18 cellular contexts compared by ENCODE assay signal in genomic region chr16:9152649-9153501, GRCh38.
A peak's percentile ranks its signal among the peaks of the same experiment; 100 is the strongest.
DNase-seq lines count a peak whose midpoint lies in the region; ATAC-seq, FAIRE-seq and TF ChIP-seq lines count a peak whose summit lies in the region.
"Had no signal": no experiment of that assay in that cellular context is flagged by ENCODE, and none has a peak within 500 bp of the region (broad histone marks: within the 10 kb centered on the region; RNA-seq: fewer than 3 reads in every experiment).

No MANE protein-coding gene starts in this region.

- no peak overlapping the region for H3K4me3 Mint-ChIP-seq in GM23338
- H3K4me3 Mint-ChIP-seq: CD4-positive, alpha-beta T cell had no signal

- POLR2A ChIA-PET in K562 (lab: Yijun Ruan, JAX), result interaction anchor here (1.0 kb wide), 1 partner anchor 30 kb away, joined by 4 read pairs; no protein-coding TSS in a partner anchor

- ATAC-seq in GM23338 (no peak), K562 (peak; percentile 50; the same call in 2 of the 3 replicates)
- ATAC-seq: HCT116 had no signal

- H3K9me1 ChIP-seq in K562 (ENCODE audit: control insufficient read depth, insufficient read depth, low read length), result no peaks in the 10 kb centered on the region

- H3K9ac ChIP-seq in K562 (ENCODE audit: insufficient read depth in 1 of 2, low read depth in 2 of 2, low read length in 2 of 2), result no peak overlapping the region

- no TSS peak for BruUV-seq in K562 (replicated peaks; lab: Mats Ljungman, UMichigan)

- no peak for TF ChIP-seq POLR2A in K562 (conservative IDR thresholded peaks at IDR 0.05)

- peaks cover 13% of the 10 kb centered on the region for H3K27me3 Mint-ChIP-seq in GM23338 (ENCODE audit: insufficient read depth, low read depth, poor library complexity)

- no peak for DNase-seq in GM23338 (ENCODE audit: low spot score)
- no peak for DNase-seq in HTR-8/SVneo (ENCODE audit: insufficient read length, low spot score)
- DNase-seq in K562 (ENCODE audit: extremely low read depth in 1 of 4, low spot score in 3 of 4), result no peak
- peak; percentile 31 for DNase-seq in occipital lobe (lab: John Stamatoyannopoulos, UW)
- no peak for DNase-seq in UCSD-AML1 (lab: John Stamatoyannopoulos, UW; ENCODE audit: unreplicated experiment)
- DNase-seq in NOMO-1 treated with DMSO at 0.1 percent for 48 hours (lab: John Stamatoyannopoulos, UW; ENCODE audit: unreplicated experiment), result no peak
- no peak for DNase-seq in NCI-H1048 (lab: John Stamatoyannopoulos, UW)
- DNase-seq in activated CD4-positive, alpha-beta T cell treated with anti-CD3 and anti-CD28 coated beads for 1 hour, result no peak
- DNase-seq: AML-193; CD4-positive, alpha-beta T cell; DMS79 treated with DMSO at 0.1 percent for 48 hours; GF-D8; Kasumi-1; KG1 had no signal

- H3K9me3 Mint-ChIP-seq in GM23338, result peaks cover 12% of the 10 kb centered on the region
- H3K9me3 Mint-ChIP-seq: CD4-positive, alpha-beta T cell had no signal

- H3K4me3 ChIP-seq in GM23338 (no peak overlapping the region), K562 (no peak overlapping the region)

- WGBS in K562 (ENCODE audit: insufficient coverage, low coverage, missing lambda C conversion rate), result 13% methylated on average over 19 of the region's 19 CpGs

- no peaks in the 10 kb centered on the region for H4K20me1 ChIP-seq in GM23338 (replicated peaks; ENCODE audit: insufficient read depth)
- no peaks in the 10 kb centered on the region for H4K20me1 ChIP-seq in K562 (replicated peaks; ENCODE audit: control insufficient read depth, insufficient read depth, low read length)

- H3F3A ChIP-seq in GM23338 (replicated peaks; ENCODE audit: low read depth), result 0 out of 2 replicates have a peak, but pooled peaks cover 7% of the 10 kb centered on the region

- CTCF ChIA-PET in K562 (lab: Yijun Ruan, JAX; ENCODE audit: low intra/inter-chr PET ratio), result no interaction called here

- no peaks in the 10 kb centered on the region for H3K9me2 ChIP-seq in GM23338 (ENCODE audit: insufficient read depth)

- H3K79me2 ChIP-seq in GM23338 (replicated peaks; ENCODE audit: insufficient read depth) (no peaks in the 10 kb centered on the region), K562 (ENCODE audit: control insufficient read depth, insufficient read depth, low read length) (no peaks in the 10 kb centered on the region)

- peaks cover 12% of the 10 kb centered on the region; the same call in 2 of the 3 replicates for H3K36me3 Mint-ChIP-seq in GM23338 (ENCODE audit: low read depth)
- H3K36me3 Mint-ChIP-seq: IgD-negative memory B cell had no signal

- no peaks in the 10 kb centered on the region for H3K27me3 ChIP-seq in GM23338 (ENCODE audit: insufficient read depth)
- H3K27me3 ChIP-seq in K562 (ENCODE audit: control insufficient read depth in 2 of 2, insufficient read depth in 2 of 2, low read length in 2 of 2), result peaks cover 18 to 39% of the 10 kb centered on the region in 2 experiments

- H3K9me3 ChIP-seq in K562 (replicated peaks; ENCODE audit: control insufficient read depth, insufficient read depth, low read depth, low read length), result no peaks in the 10 kb centered on the region

- no peak for TF ChIP-seq EP300 in K562 (IDR thresholded peaks at IDR 0.05; ENCODE audit: low read length)

- H3K27ac Mint-ChIP-seq in GM23338, result peak overlapping the region; percentile 1; the same call in 1 of the 2 replicates
- H3K27ac Mint-ChIP-seq: CD4-positive, alpha-beta T cell; IgD-negative memory B cell had no signal

- peaks cover 68% of the 10 kb centered on the region for H3K4me1 ChIP-seq in GM23338 (ENCODE audit: insufficient read depth)
- peaks cover 0 to 5% of the 10 kb centered on the region in 2 experiments; a peak in 2 of 5 replicates for H3K4me1 ChIP-seq in K562 (replicated peaks in 1 of 2; ENCODE audit: control insufficient read depth in 2 of 2, insufficient read depth in 2 of 2, low read length in 2 of 2)

- TF ChIP-seq CTCF in GM23338 (conservative IDR thresholded peaks at IDR 0.05; ENCODE audit: low read depth in 2 of 2) (0 out of 4 replicates have a peak, but pooled peaks of 1 of the 2 experiments have one; percentile 3), K562 (IDR thresholded peaks at IDR 0.05 in 2 of 3, conservative IDR thresholded peaks at IDR 0.05 in 1 of 3; ENCODE audit: insufficient read depth in 2 of 3, low read depth in 1 of 3, low read length in 3 of 3) (no peak)

- H3K4me2 ChIP-seq in GM23338 (no peak overlapping the region), K562 (ENCODE audit: insufficient read depth, low read length) (no peak overlapping the region)

- FAIRE-seq in HTR-8/SVneo (lab: Jason Lieb, UNC) (peak; percentile 96), K562 (lab: Jason Lieb, UNC) (no peak)
- FAIRE-seq: A204.1 had no signal

- TF ChIP-seq RAD21 in K562 (CRISPR knock-in tag; conservative IDR thresholded peaks at IDR 0.05 in 1 of 2, IDR thresholded peaks at IDR 0.05 in 1 of 2), result no peak

- H2AFZ ChIP-seq in GM23338 (no peak overlapping the region), K562 (ENCODE audit: low read depth, low read length) (no peak overlapping the region)

- intact Hi-C loops in K562 (cut with micrococcal nuclease), result no loop called here

- H3K27ac ChIP-seq in GM23338 (ENCODE audit: low read depth) (0 out of 2 replicates have a peak overlapping the region, but pooled peaks have one; percentile 59), K562 (ENCODE audit: extremely low read depth, low read depth, low read length) (no peak overlapping the region)
- H3K27ac ChIP-seq: C4-2B had no signal

- in situ Hi-C loops in K562 (cut with MboI), result no loop called here

- no peaks in the 10 kb centered on the region for H3K36me3 ChIP-seq in GM23338 (ENCODE audit: insufficient read depth)
- no peaks in the 10 kb centered on the region for H3K36me3 ChIP-seq in K562 (ENCODE audit: control insufficient read depth, insufficient read depth, low read length)

- peaks cover 55% of the 10 kb centered on the region for H3K4me1 Mint-ChIP-seq in GM23338

TF ChIP-seq in GM23338, 12 proteins besides CTCF, POLR2A, EP300 and RAD21 (continues in another document):
- TF ChIP-seq ZNF331 (CRISPR knock-in tag; IDR thresholded peaks at IDR 0.05; ENCODE audit: low read depth), result no peak
- no peak for TF ChIP-seq ETS1 (IDR thresholded peaks at IDR 0.05)
- TF ChIP-seq STAT1 (IDR thresholded peaks at IDR 0.05; ENCODE audit: unreplicated experiment), result no peak
- no peak for TF ChIP-seq ZNF114 (CRISPR knock-in tag; IDR thresholded peaks at IDR 0.05)
- no peak for TF ChIP-seq POLR2AphosphoS5 (IDR thresholded peaks at IDR 0.05; ENCODE audit: low read depth)
- no peak for TF ChIP-seq CREB1 (CRISPR knock-in tag; IDR thresholded peaks at IDR 0.05; ENCODE audit: low read depth)
- no peak for TF ChIP-seq JUNB (IDR thresholded peaks at IDR 0.05; ENCODE audit: unreplicated experiment)

TF ChIP-seq in K562, 482 proteins besides CTCF, POLR2A, EP300 and RAD21 (continues in another document):
- TF ChIP-seq PHF20 (IDR thresholded peaks at IDR 0.05; ENCODE audit: partially characterized antibody) (peak; percentile 35), MYBL2 (IDR thresholded peaks at IDR 0.05; ENCODE audit: low read depth) (peak; percentile 11; the same call in 1 of the 2 replicates), MYBL2 (CRISPR knock-in tag; IDR thresholded peaks at IDR 0.05; ENCODE audit: borderline replicate concordance) (no peak), ZNF140 (CRISPR knock-in tag; IDR thresholded peaks at IDR 0.05) (no peak), DMBX1 (CRISPR knock-in tag; IDR thresholded peaks at IDR 0.05; ENCODE audit: borderline replicate concordance) (no peak), CHD2 (IDR thresholded peaks at IDR 0.05; ENCODE audit: low read depth, low read length) (no peak), ILK (tag; IDR thresholded peaks at IDR 0.05; ENCODE audit: borderline replicate concordance, low read depth) (no peak), TEAD4 (IDR thresholded peaks at IDR 0.05; ENCODE audit: low read length) (no peak), TEAD4 (CRISPR knock-in tag; IDR thresholded peaks at IDR 0.05; ENCODE audit: borderline replicate concordance) (no peak), NBN (IDR thresholded peaks at IDR 0.05; ENCODE audit: low read depth) (no peak), CAMTA2 (CRISPR knock-in tag; conservative IDR thresholded peaks at IDR 0.05) (no peak), KDM1A (IDR thresholded peaks at IDR 0.05) (peak in 1 of 2 experiments; percentile 82; a peak in 2 of 4 replicates), ZNF146 (CRISPR knock-in tag; IDR thresholded peaks at IDR 0.05; ENCODE audit: unreplicated experiment) (no peak), HOXB6 (CRISPR knock-in tag; IDR thresholded peaks at IDR 0.05; ENCODE audit: borderline replicate concordance) (no peak), YBX1 (IDR thresholded peaks at IDR 0.05) (0 out of 2 replicates have a peak, but pooled peaks have one; percentile 26), ZBTB17 (CRISPR knock-in tag; IDR thresholded peaks at IDR 0.05) (no peak)
- TF ChIP-seq, protein P1, sequence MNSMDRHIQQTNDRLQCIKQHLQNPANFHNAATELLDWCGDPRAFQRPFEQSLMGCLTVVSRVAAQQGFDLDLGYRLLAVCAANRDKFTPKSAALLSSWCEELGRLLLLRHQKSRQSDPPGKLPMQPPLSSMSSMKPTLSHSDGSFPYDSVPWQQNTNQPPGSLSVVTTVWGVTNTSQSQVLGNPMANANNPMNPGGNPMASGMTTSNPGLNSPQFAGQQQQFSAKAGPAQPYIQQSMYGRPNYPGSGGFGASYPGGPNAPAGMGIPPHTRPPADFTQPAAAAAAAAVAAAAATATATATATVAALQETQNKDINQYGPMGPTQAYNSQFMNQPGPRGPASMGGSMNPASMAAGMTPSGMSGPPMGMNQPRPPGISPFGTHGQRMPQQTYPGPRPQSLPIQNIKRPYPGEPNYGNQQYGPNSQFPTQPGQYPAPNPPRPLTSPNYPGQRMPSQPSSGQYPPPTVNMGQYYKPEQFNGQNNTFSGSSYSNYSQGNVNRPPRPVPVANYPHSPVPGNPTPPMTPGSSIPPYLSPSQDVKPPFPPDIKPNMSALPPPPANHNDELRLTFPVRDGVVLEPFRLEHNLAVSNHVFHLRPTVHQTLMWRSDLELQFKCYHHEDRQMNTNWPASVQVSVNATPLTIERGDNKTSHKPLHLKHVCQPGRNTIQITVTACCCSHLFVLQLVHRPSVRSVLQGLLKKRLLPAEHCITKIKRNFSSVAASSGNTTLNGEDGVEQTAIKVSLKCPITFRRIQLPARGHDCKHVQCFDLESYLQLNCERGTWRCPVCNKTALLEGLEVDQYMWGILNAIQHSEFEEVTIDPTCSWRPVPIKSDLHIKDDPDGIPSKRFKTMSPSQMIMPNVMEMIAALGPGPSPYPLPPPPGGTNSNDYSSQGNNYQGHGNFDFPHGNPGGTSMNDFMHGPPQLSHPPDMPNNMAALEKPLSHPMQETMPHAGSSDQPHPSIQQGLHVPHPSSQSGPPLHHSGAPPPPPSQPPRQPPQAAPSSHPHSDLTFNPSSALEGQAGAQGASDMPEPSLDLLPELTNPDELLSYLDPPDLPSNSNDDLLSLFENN (IDR thresholded peaks at IDR 0.05; ENCODE audit: low read depth in 2 of 2, low read length in 2 of 2), result no peak
